Comparison of ENCODE assay signal across 9 cellular contexts in the genomic region with DNA sequence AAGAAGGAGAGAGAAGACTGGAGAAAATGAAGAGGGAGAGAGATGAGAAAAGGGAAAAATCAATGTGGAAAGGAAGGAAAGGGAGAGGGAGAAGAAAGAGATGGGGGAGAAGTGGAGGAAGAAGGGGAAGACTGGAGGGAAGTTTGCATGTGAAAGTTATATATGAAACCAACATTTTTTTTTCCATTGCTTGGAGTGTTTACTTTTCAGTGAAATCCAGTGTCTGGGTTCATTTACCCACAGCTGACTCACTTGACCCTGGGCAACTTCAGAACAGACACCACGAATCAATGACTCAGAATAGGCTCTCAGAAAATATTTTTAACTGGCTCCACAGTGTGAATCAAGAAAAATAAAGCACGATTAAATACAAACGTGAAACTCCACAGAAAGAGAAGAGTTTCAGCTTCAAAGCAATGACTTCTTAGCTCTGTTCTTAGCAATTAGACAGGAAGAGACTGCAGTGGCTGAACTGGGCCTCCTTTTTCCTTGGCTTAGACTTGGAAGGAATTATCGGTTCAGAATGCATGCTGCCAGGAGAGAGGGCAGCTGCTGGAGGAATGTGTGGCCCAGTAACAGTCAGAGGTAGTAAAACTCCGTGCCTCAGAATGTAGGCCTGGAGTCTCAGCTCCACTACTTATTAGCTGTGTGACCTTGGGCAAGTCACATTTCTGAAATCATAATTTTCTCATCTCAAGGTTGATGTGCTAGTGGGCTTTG.
A peak's percentile ranks its signal among the peaks of the same experiment; 100 is the strongest.
DNase-seq lines count a peak whose midpoint lies in the region; ATAC-seq and TF ChIP-seq lines count a peak whose summit lies in the region.
"Had no signal": no experiment of that assay in that cellular context is flagged by ENCODE, and none has a peak within 500 bp of the region (broad histone marks: within the 10 kb centered on the region; RNA-seq: fewer than 3 reads in every experiment).

No MANE protein-coding gene starts in this region.

- H3K4me1 Mint-ChIP-seq in activated T-cell treated with anti-CD3 and anti-CD28 coated beads, Interleukin-2, amount 50 U/mL, for 72 hours (ENCODE audit: low read depth) = peaks cover 23% of the 10 kb centered on the region
- no peaks in the 10 kb centered on the region for H3K4me1 Mint-ChIP-seq in activated T-helper 1 cell treated with anti-CD3 and anti-CD28 coated beads, Interleukin-12 subunit alpha, Interleukin-12 subunit beta, Interleukin-2, Interleukin-4 antibody, amounts not matched to agents 30 ng/mL and 10 ng/mL and 1 ng/mL, durations not matched to agents 14 hours and 24 hours and 36 hours (ENCODE audit: low read depth)
- peaks cover 28% of the 10 kb centered on the region for H3K4me1 Mint-ChIP-seq in type B pancreatic cell (ENCODE audit: unreplicated experiment)

- peak in 1 of 2 donors; percentile 9 for DNase-seq in activated T-cell treated with anti-CD3 and anti-CD28 coated beads, Interleukin-2, amount 50 U/mL, for 72 hours
- no peak for DNase-seq in activated T-cell treated with anti-CD3 and anti-CD28 coated beads, Interleukin-2, amount 50 U/mL, for 1 hour
- no peak for DNase-seq in activated T-helper 1 cell treated with anti-CD3 and anti-CD28 coated beads, Interleukin-12 subunit alpha, Interleukin-12 subunit beta, Interleukin-2, Interleukin-4 antibody, amounts not matched to agents 30 ng/mL and 10 ng/mL and 1 ng/mL, durations not matched to agents 14 hours and 24 hours and 36 hours (ENCODE audit: low spot score)
- DNase-seq in islet precursor cell = peak; percentile 75
- peak; percentile 1 for DNase-seq in type B pancreatic cell (ENCODE audit: extremely low spot score, unreplicated experiment)
- no peak for DNase-seq in gastrocnemius medialis
- no peak for DNase-seq in psoas muscle

- H3K27me3 Mint-ChIP-seq in activated T-cell treated with anti-CD3 and anti-CD28 coated beads, Interleukin-2, amount 50 U/mL, for 72 hours (ENCODE audit: low read depth) = peaks cover 28% of the 10 kb centered on the region
- peaks cover 5% of the 10 kb centered on the region for H3K27me3 Mint-ChIP-seq in activated T-helper 1 cell treated with anti-CD3 and anti-CD28 coated beads, Interleukin-12 subunit alpha, Interleukin-12 subunit beta, Interleukin-2, Interleukin-4 antibody, amounts not matched to agents 30 ng/mL and 10 ng/mL and 1 ng/mL, durations not matched to agents 14 hours and 24 hours and 36 hours (ENCODE audit: insufficient read depth)
- H3K27me3 Mint-ChIP-seq in type B pancreatic cell = peaks cover 46% of the 10 kb centered on the region

- H3K27ac ChIP-seq in gastrocnemius medialis (no peak overlapping the region), psoas muscle (no peak overlapping the region)

- H3K4me1 ChIP-seq in gastrocnemius medialis (no peaks in the 10 kb centered on the region), psoas muscle (no peaks in the 10 kb centered on the region)

- TF ChIP-seq POLR2A in gastrocnemius medialis (IDR thresholded peaks at IDR 0.05) = no peak

- H3K9me3 Mint-ChIP-seq in activated T-cell treated with anti-CD3 and anti-CD28 coated beads, Interleukin-2, amount 50 U/mL, for 72 hours = no peaks in the 10 kb centered on the region
- no peaks in the 10 kb centered on the region for H3K9me3 Mint-ChIP-seq in activated T-helper 1 cell treated with anti-CD3 and anti-CD28 coated beads, Interleukin-12 subunit alpha, Interleukin-12 subunit beta, Interleukin-2, Interleukin-4 antibody, amounts not matched to agents 30 ng/mL and 10 ng/mL and 1 ng/mL, durations not matched to agents 14 hours and 24 hours and 36 hours
- H3K9me3 Mint-ChIP-seq in type B pancreatic cell = no peaks in the 10 kb centered on the region
- H3K9me3 Mint-ChIP-seq: T-helper 1 cell treated with Interleukin-12 subunit alpha and Interleukin-12 subunit beta and Interleukin-4 antibody, amounts not matched to agents 30 μg/mL and 1 μg/mL, for 36 hours had no signal

- no peaks in the 10 kb centered on the region for H3K36me3 Mint-ChIP-seq in activated T-cell treated with anti-CD3 and anti-CD28 coated beads, Interleukin-2, amount 50 U/mL, for 72 hours (ENCODE audit: insufficient read depth in 2 of 2)
- H3K36me3 Mint-ChIP-seq in activated T-helper 1 cell treated with anti-CD3 and anti-CD28 coated beads, Interleukin-12 subunit alpha, Interleukin-12 subunit beta, Interleukin-2, Interleukin-4 antibody, amounts not matched to agents 30 ng/mL and 10 ng/mL and 1 ng/mL, durations not matched to agents 14 hours and 24 hours and 36 hours (ENCODE audit: low read depth) = no peaks in the 10 kb centered on the region
- H3K36me3 Mint-ChIP-seq in type B pancreatic cell = no peaks in the 10 kb centered on the region

- no peak overlapping the region for H3K4me3 Mint-ChIP-seq in activated T-cell treated with anti-CD3 and anti-CD28 coated beads, Interleukin-2, amount 50 U/mL, for 72 hours
- no peak overlapping the region for H3K4me3 Mint-ChIP-seq in activated T-helper 1 cell treated with anti-CD3 and anti-CD28 coated beads, Interleukin-12 subunit alpha, Interleukin-12 subunit beta, Interleukin-2, Interleukin-4 antibody, amounts not matched to agents 30 ng/mL and 10 ng/mL and 1 ng/mL, durations not matched to agents 14 hours and 24 hours and 36 hours
- no peak overlapping the region for H3K4me3 Mint-ChIP-seq in type B pancreatic cell
- H3K4me3 Mint-ChIP-seq: T-helper 1 cell treated with Interleukin-12 subunit alpha and Interleukin-12 subunit beta and Interleukin-4 antibody, amounts not matched to agents 30 μg/mL and 1 μg/mL, for 36 hours had no signal

- H3K27ac Mint-ChIP-seq in activated T-cell treated with anti-CD3 and anti-CD28 coated beads, Interleukin-2, amount 50 U/mL, for 72 hours = peak overlapping the region; percentile 48
- peak overlapping the region; percentile 26 for H3K27ac Mint-ChIP-seq in activated T-helper 1 cell treated with anti-CD3 and anti-CD28 coated beads, Interleukin-12 subunit alpha, Interleukin-12 subunit beta, Interleukin-2, Interleukin-4 antibody, amounts not matched to agents 30 ng/mL and 10 ng/mL and 1 ng/mL, durations not matched to agents 14 hours and 24 hours and 36 hours
- H3K27ac Mint-ChIP-seq in type B pancreatic cell = no peak overlapping the region
- H3K27ac Mint-ChIP-seq: T-helper 1 cell treated with Interleukin-12 subunit alpha and Interleukin-12 subunit beta and Interleukin-4 antibody, amounts not matched to agents 30 μg/mL and 1 μg/mL, for 36 hours had no signal

- in situ Hi-C loops in gastrocnemius medialis (cut with MboI; ENCODE audit: low sequenced_read_pairs in 4 of 4) = loop anchor here in 2 of 4 donors (10.0 to 25.0 kb wide), 2 partner anchors 60 to 108 kb away; no protein-coding TSS in a partner anchor

- WGBS in psoas muscle, 3 donors = 22 to 53% (median 30%) methylated on average over 5 of the region's 5 CpGs

- H3K27me3 ChIP-seq in gastrocnemius medialis (peaks cover 0 to 15% (median 13%) of the 10 kb centered on the region in 3 donors), psoas muscle (ENCODE audit: insufficient read depth in 3 of 3, low read length in 2 of 3) (peaks cover 0 to 21% (median 3%) of the 10 kb centered on the region in 3 donors)

- ATAC-seq in activated T-cell treated with anti-CD3 and anti-CD28 coated beads, Interleukin-2, amount 50 U/mL, for 72 hours (replicated peaks in 1 of 2) = peak; percentile 83 to 95
- no peak for ATAC-seq in GM19395 (IDR thresholded peaks at IDR 0.05; ENCODE audit: unreplicated experiment)
- ATAC-seq in gastrocnemius medialis = no peak
- ATAC-seq in psoas muscle = no peak

- H3K36me3 ChIP-seq in gastrocnemius medialis (no peaks in the 10 kb centered on the region), psoas muscle (ENCODE audit: insufficient read depth in 1 of 2, low read depth in 1 of 2) (no peaks in the 10 kb centered on the region)

- no peaks in the 10 kb centered on the region for H3K9me3 ChIP-seq in gastrocnemius medialis
- H3K9me3 ChIP-seq in psoas muscle = no peaks in the 10 kb centered on the region

- H3K4me3 ChIP-seq in gastrocnemius medialis (no peak overlapping the region), psoas muscle (no peak overlapping the region)

- TF ChIP-seq CTCF in type B pancreatic cell (conservative IDR thresholded peaks at IDR 0.05) = no peak
- TF ChIP-seq CTCF in gastrocnemius medialis (IDR thresholded peaks at IDR 0.05 in 4 of 5, conservative IDR thresholded peaks at IDR 0.05 in 1 of 5) = no peak
- no peak for TF ChIP-seq CTCF in psoas muscle (IDR thresholded peaks at IDR 0.05)

- intact Hi-C loops in activated T-helper 1 cell treated with anti-CD3 and anti-CD28 coated beads, Interleukin-12 subunit alpha, Interleukin-12 subunit beta, Interleukin-2, Interleukin-4 antibody, amounts not matched to agents 30 ng/mL and 10 ng/mL and 1 ng/mL, durations not matched to agents 14 hours and 24 hours and 36 hours (cut with micrococcal nuclease) = no loop called here
- intact Hi-C loops in gastrocnemius medialis (cut with DNase I; ENCODE audit: low total_unique reads) (no loop called here), psoas muscle (cut with DNase I) (no loop called here)

Comparison
In these comparisons a context has a peak if more than half of its experiments do, and no peak if none do; other contexts are left out.
1. ATAC-seq: peak in activated T-cell treated with anti-CD3 and anti-CD28 coated beads, Interleukin-2, amount 50 U/mL, for 72 hours (2 of 2); none in GM19395 (single experiment), gastrocnemius medialis (0 of 2) and psoas muscle (0 of 4).
2. DNase-seq: peak in islet precursor cell (single experiment) and type B pancreatic cell (single experiment); none in activated T-cell treated with anti-CD3 and anti-CD28 coated beads, Interleukin-2, amount 50 U/mL, for 1 hour (single experiment), activated T-helper 1 cell treated with anti-CD3 and anti-CD28 coated beads, Interleukin-12 subunit alpha, Interleukin-12 subunit beta, Interleukin-2, Interleukin-4 antibody, amounts not matched to agents 30 ng/mL and 10 ng/mL and 1 ng/mL, durations not matched to agents 14 hours and 24 hours and 36 hours (single experiment), gastrocnemius medialis (0 of 2) and psoas muscle (0 of 2).